ENCODE assay signal across 8 cellular contexts in the genomic region with DNA sequence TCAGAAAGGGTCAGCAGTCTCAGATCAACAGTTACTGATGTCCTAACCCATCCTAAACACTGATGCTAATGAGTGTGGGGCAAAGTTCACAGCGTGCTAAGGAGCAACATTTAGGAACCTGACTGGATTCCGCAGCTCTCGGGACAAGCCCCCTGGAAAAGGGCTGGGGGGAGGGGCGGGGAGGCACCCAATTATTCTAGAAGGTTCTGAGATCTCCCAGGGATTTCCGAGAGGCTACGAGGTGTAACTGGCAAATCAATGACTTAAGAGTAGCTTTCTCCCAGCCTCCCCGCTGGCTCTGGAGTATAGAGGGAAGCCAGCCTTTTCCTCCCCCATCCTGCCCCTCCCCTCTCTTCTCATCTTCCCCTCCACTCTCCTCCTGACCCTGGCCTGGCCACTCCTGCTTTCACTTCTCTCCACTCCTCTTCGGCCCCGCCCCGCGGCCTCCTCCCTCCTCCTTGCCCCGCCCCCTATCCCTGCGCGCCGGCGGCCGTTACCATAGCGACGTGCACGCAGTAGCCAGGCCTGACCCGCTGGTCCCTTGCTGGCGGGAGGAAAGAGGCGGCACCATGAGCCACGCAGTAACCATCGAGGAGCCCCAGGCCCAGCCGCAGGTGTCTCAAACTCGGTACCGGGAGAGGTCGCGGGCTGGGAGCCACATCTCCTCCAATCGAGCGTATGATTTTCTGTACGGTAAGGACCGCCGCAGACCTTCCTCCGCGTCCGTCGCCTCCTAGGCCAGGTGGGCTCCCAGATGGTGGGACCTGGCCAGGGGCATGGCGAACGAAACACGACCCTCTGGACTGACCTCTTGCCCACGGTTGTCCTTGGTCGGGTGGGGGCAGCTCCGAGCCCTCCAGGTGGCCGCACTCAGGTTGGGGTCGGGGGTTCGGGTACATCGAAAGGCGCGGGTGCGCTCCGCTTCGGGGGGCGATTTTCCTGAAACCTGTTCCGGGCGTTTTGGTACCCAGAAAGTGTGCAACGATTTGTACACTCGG. TPM values are rescaled to one million over a fixed set of nuclear protein-coding genes. Genes with fewer than 3 reads are reported as not detected.
DNase-seq lines count a peak whose midpoint lies in the region; ATAC-seq, FAIRE-seq and TF ChIP-seq lines count a peak whose summit lies in the region.

Gene CFAP91, plus strand, starts transcription at position 493 of the 998 bp plus-strand sequence. Its CDS starts 77 bp downstream, at position 570.

- peak within 1 kb of the TSS; percentile 45 for H3K4me3 ChIP-seq in colonic mucosa

- H3K4me3 Mint-ChIP-seq in activated CD4-positive, alpha-beta T cell treated with anti-CD3 and anti-CD28 coated beads, Interleukin-2, amount 10 ng/mL, durations not matched to agents 7 days and 5 days: peak within 1 kb of the TSS; percentile 69

- H3K9me3 Mint-ChIP-seq in activated CD4-positive, alpha-beta T cell treated with anti-CD3 and anti-CD28 coated beads, Interleukin-2, amount 10 ng/mL, durations not matched to agents 7 days and 5 days: no peaks in the 10 kb centered on the region

- peak; percentile 78 for FAIRE-seq in GM12891 (lab: Jason Lieb, UNC)

- no peak for TF ChIP-seq CTCF in colonic mucosa (IDR thresholded peaks at IDR 0.05)

- ATAC-seq in HG02759 (IDR thresholded peaks at IDR 0.05; ENCODE audit: unreplicated experiment): peak; percentile 90

- H3K27ac Mint-ChIP-seq in activated CD4-positive, alpha-beta T cell treated with anti-CD3 and anti-CD28 coated beads, Interleukin-2, amount 10 ng/mL, durations not matched to agents 7 days and 5 days: peak within 1 kb of the TSS; percentile 7

- DNase-seq in GM12891 (ENCODE audit: insufficient read length, low spot score): peak; percentile 55
- peak; percentile 98 for DNase-seq in NCI-H2029 (lab: John Stamatoyannopoulos, UW)
- DNase-seq in activated CD4-positive, alpha-beta T cell treated with anti-CD3 and anti-CD28 coated beads, Interleukin-2, amount 10 ng/mL, durations not matched to agents 7 days and 5 days: peak; percentile 81
- peak; percentile 99 for DNase-seq in colonic mucosa
- peak; percentile 70 to 81 for DNase-seq in stimulated activated CD4-positive, alpha-beta T cell treated with anti-CD3 and anti-CD28 coated beads, Interleukin-15, amount 100 ng/mL, for 48 hours (ENCODE audit: low read depth in 2 of 2)
- no peak for DNase-seq in SKM-1 treated with dmso at 0.1 percent for 144 hours (lab: John Stamatoyannopoulos, UW; ENCODE audit: unreplicated experiment)

- H3K27me3 ChIP-seq in colonic mucosa: no peaks in the 10 kb centered on the region
- no peaks in the 10 kb centered on the region for H3K27me3 ChIP-seq in layer of hippocampus (ENCODE audit: control insufficient read depth, insufficient read depth, low read length)

- CTCF ChIA-PET in activated CD4-positive, alpha-beta T cell treated with anti-CD3 and anti-CD28 coated beads, Interleukin-2, amount 10 ng/mL, durations not matched to agents 7 days and 5 days (lab: Charles Lee): no interaction called here

- peaks cover 40% of the 10 kb centered on the region for H3K4me1 Mint-ChIP-seq in activated CD4-positive, alpha-beta T cell treated with anti-CD3 and anti-CD28 coated beads, Interleukin-2, amount 10 ng/mL, durations not matched to agents 7 days and 5 days

- H3K4me1 ChIP-seq in colonic mucosa: peaks cover 6% of the 10 kb centered on the region

- no peak for TF ChIP-seq POLR2A in GM12891 (IDR thresholded peaks at IDR 0.05; ENCODE audit: low read depth, low read length)

- peak within 1 kb of the TSS; percentile 37 to 61 for H3K9ac ChIP-seq in colonic mucosa (ENCODE audit: low read depth in 2 of 2, low read length in 2 of 2)

- H3K27me3 Mint-ChIP-seq in activated CD4-positive, alpha-beta T cell treated with anti-CD3 and anti-CD28 coated beads, Interleukin-2, amount 10 ng/mL, durations not matched to agents 7 days and 5 days: peaks cover 16% of the 10 kb centered on the region

- no peaks in the 10 kb centered on the region for H3K36me3 ChIP-seq in colonic mucosa

- intact Hi-C loops in colonic mucosa (cut with DNase I): no loop called here

- H3K9me3 ChIP-seq in colonic mucosa: no peaks in the 10 kb centered on the region

- H3K27ac ChIP-seq in colonic mucosa: no peak within 1 kb of the TSS
- peak within 1 kb of the TSS; percentile 31 for H3K27ac ChIP-seq in layer of hippocampus (ENCODE audit: low read depth, low read length)

- peaks cover 7% of the 10 kb centered on the region for H3K36me3 Mint-ChIP-seq in activated CD4-positive, alpha-beta T cell treated with anti-CD3 and anti-CD28 coated beads, Interleukin-2, amount 10 ng/mL, durations not matched to agents 7 days and 5 days (ENCODE audit: low read depth)

- POLR2A ChIA-PET in activated CD4-positive, alpha-beta T cell treated with anti-CD3 and anti-CD28 coated beads, Interleukin-2, amount 10 ng/mL, durations not matched to agents 7 days and 5 days (lab: Charles Lee): no interaction called here

TF ChIP-seq in GM12891, 5 proteins besides CTCF, POLR2A, EP300 and RAD21:
- TF ChIP-seq POLR2AphosphoS5 (IDR thresholded peaks at IDR 0.05; ENCODE audit: low read depth, low read length) (no peak), TAF1 (IDR thresholded peaks at IDR 0.05; ENCODE audit: low read depth, low read length) (no peak), POU2F2 (IDR thresholded peaks at IDR 0.05; ENCODE audit: low read depth, low read length) (no peak)

RNA-seq across cellular contexts. Expression of gene CFAP91, which starts in this region (rescaled TPM):
- polyA plus RNA-seq in GM12891 (2012; ENCODE audit: low read depth, missing spikeins): 0.26 TPM
- not detected for total RNA-seq in activated CD4-positive, alpha-beta T cell treated with anti-CD3 and anti-CD28 coated beads, Interleukin-2, amount 10 ng/mL, durations not matched to agents 7 days and 5 days
- total RNA-seq in colonic mucosa: under 1 TPM; 0.57 to 0.61 TPM

Comparison
In these comparisons a context has a peak if more than half of its experiments do, and no peak if none do; other contexts are left out.
1. Peak in DNase-seq in activated CD4-positive, alpha-beta T cell treated with anti-CD3 and anti-CD28 coated beads, Interleukin-2, amount 10 ng/mL, durations not matched to agents 7 days and 5 days; RNA of the gene not detected or under 1 TPM.
2. Peak in DNase-seq, H3K4me3 ChIP-seq and H3K9ac ChIP-seq in colonic mucosa; RNA of the gene not detected or under 1 TPM.